ENCODE assay signal across 8 cellular contexts in genomic region chr10:31927597-31928530, GRCh38. TPM values are rescaled to one million over a fixed set of nuclear protein-coding genes. Genes with fewer than 3 reads are reported as not detected.
DNase-seq lines count a peak whose midpoint lies in the region; ATAC-seq and TF ChIP-seq lines count a peak whose summit lies in the region.

No MANE protein-coding gene starts in this region.

- H3K9me3 ChIP-seq in left ventricle myocardium inferior (replicated peaks): no peaks in the 10 kb centered on the region

- peaks cover 50% of the 10 kb centered on the region for H3K4me1 ChIP-seq in left ventricle myocardium inferior

- in situ Hi-C loops in KBM-7 (cut with MboI; ENCODE audit: low pct_unique_long_range_greater_than_20kb, low sequenced_read_pairs): no loop called here

- H3K27ac ChIP-seq in left ventricle myocardium inferior (replicated peaks): peak overlapping the region; percentile 98

- intact Hi-C loops in left ventricle myocardium inferior (cut with micrococcal nuclease): no loop called here

- DNase-seq in ELF-1 (ENCODE audit: low read depth, low spot score) (peak; percentile 77), KBM-7 (peak; percentile 58), SW480 (ENCODE audit: low spot score) (peak; percentile 59), amygdala (lab: John Stamatoyannopoulos, UW) (peak in 39 of 56 donors; percentile 13 to 73 (median 46)), left ventricle myocardium inferior (peak; percentile 44), pons (ENCODE audit: low spot score) (peak; percentile 55)

- TF ChIP-seq CTCF in left ventricle myocardium inferior (IDR thresholded peaks at IDR 0.05; ENCODE audit: borderline replicate concordance): peak; percentile 48

- H3K27me3 ChIP-seq in left ventricle myocardium inferior (ENCODE audit: low read depth): no peaks in the 10 kb centered on the region

- H3K36me3 ChIP-seq in left ventricle myocardium inferior: no peaks in the 10 kb centered on the region

- peak overlapping the region; percentile 83 for H3K4me3 ChIP-seq in left ventricle myocardium inferior

- ATAC-seq in GM21723 (IDR thresholded peaks at IDR 0.05; ENCODE audit: unreplicated experiment) (peak; percentile 44), HG03457 (IDR thresholded peaks at IDR 0.05; ENCODE audit: unreplicated experiment) (no peak)

RNA-seq across cellular contexts. Expression of gene ARHGAP12, which starts 0.8 kb away (rescaled TPM):
- total RNA-seq in left ventricle myocardium inferior: 22.1 TPM
